In the genomic region with DNA sequence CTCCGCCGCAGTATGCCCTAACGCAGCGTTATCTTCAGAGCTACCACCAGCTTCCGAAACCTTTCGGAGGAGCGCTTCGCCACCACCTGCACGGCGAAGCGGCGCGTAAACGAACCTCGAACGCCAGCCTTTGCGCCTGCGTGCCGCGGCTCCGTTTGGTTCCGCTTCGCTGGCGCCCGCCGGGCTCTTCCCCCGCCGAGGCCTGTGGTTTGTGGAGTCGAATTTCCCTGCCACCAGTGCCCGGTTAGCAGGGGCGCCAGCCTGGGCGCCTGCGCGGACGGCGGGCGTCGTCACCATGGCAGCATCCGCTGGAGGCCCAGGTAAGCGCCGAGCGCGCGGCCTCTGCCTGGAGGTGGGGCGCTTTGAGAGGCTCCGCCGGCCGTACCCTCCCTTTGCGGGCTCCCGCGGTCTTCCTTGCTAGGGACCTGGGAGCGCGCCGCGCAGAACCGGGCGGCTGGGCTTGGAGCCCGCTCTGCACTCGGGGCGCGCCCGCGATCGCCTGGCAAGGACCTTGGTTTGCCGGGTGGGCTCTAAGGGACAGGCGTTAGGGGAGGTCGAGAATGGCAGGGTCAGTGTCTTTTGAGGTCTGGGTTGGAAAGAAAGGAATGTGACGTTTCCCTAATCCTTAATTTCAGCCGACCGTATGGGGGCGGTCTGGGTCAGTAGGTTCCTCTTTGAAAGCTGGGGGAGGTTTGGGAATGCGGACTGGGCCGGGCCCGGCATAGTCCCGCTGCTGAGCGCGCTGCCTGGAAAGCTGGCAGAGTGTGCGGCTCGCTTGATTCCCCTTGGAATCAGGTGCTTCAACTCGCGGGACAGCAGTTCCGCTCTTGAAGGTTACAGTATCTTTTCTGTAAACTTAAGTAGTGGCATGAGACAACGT, we compare ENCODE assay signal across 8 cellular contexts. TPM values are rescaled to one million over a fixed set of nuclear protein-coding genes. Genes with fewer than 3 reads are reported as not detected.
DNase-seq lines count a peak whose midpoint lies in the region; ATAC-seq and TF ChIP-seq lines count a peak whose summit lies in the region.

A gene with protein sequence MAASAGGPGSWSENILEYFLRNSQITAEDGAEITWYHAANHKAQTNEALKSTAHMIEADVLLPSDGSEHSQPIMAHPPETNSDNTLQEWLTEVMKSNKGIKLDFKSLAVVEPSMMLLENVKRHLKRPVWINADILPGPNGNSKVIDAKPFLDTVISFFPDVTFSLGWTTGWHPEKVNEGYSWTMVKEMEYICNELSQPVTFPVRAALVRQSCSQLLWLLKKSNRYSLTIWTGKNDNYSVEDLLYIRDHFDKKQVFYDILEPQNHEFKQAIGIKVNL (plus strand): TSS at position 272 of the 880 bp plus-strand sequence. CDS start 24 bp downstream, at position 296.

- intact Hi-C loops in ascending aorta (cut with DNase I) (loop anchor here (5.0 kb wide), 3 partner anchors 81 to 184 kb away; a partner anchor contains a TSS), right cardiac atrium (cut with DNase I) (loop anchor here in 2 of 4 donors (5.0 to 10.0 kb wide), 2 partner anchors 184 to 187 kb away; no protein-coding TSS in a partner anchor), prostate gland (cut with DNase I) (loop anchor here (5.0 kb wide), 2 partner anchors 81 to 184 kb away; a partner anchor contains a TSS)

- in situ Hi-C loops in GM13977 (cut with MboI; ENCODE audit: low pct_unique_long_range_greater_than_20kb, low sequenced_read_pairs, unreplicated experiment): loop anchor here (10.0 kb wide), 1 partner anchor 187 kb away; no protein-coding TSS in a partner anchor

- peak; percentile 79 for DNase-seq in GM13977 (ENCODE audit: low spot score)
- peak; percentile 91 for DNase-seq in NCI-H146 treated with DMSO at 0.1 percent for 48 hours (lab: John Stamatoyannopoulos, UW; ENCODE audit: unreplicated experiment)
- DNase-seq in T-helper 2 cell: peak; percentile 10 to 90 (median 61)
- DNase-seq in ascending aorta (ENCODE audit: low spot score in 2 of 2): peak; percentile 42 to 89
- peak; percentile 81 to 93 (median 92) for DNase-seq in right cardiac atrium
- peak; percentile 94 for DNase-seq in prostate gland (ENCODE audit: low spot score)

- no peaks in the 10 kb centered on the region for H3K27me3 ChIP-seq in ascending aorta
- no peaks in the 10 kb centered on the region for H3K27me3 ChIP-seq in right cardiac atrium (ENCODE audit: control insufficient read depth, insufficient read depth)
- H3K27me3 ChIP-seq in prostate gland (replicated peaks; ENCODE audit: insufficient read depth): no peaks in the 10 kb centered on the region

- peak; percentile 86 for ATAC-seq in HG02884 (IDR thresholded peaks at IDR 0.05; ENCODE audit: unreplicated experiment)
- ATAC-seq in right cardiac atrium: peak; percentile 95 to 96

- peak; percentile 13 for TF ChIP-seq CTCF in GM13977 (IDR thresholded peaks at IDR 0.05; ENCODE audit: extremely low read depth, insufficient read depth, missing control alignments)
- TF ChIP-seq CTCF in ascending aorta (IDR thresholded peaks at IDR 0.05): peak in 1 of 3 experiments; percentile 14
- peak in 1 of 4 experiments; percentile 44 for TF ChIP-seq CTCF in prostate gland (IDR thresholded peaks at IDR 0.05)

- peak within 1 kb of the TSS; percentile 67 to 74 for H3K4me3 ChIP-seq in ascending aorta
- H3K4me3 ChIP-seq in right cardiac atrium (ENCODE audit: low read length): peak within 1 kb of the TSS; percentile 73
- H3K4me3 ChIP-seq in prostate gland: peak within 1 kb of the TSS; percentile 53 to 64
- H3K4me3 ChIP-seq in urinary bladder (ENCODE audit: low read depth, low read length): peak within 1 kb of the TSS; percentile 65

- H3K4me1 ChIP-seq in ascending aorta: no peaks in the 10 kb centered on the region
- H3K4me1 ChIP-seq in right cardiac atrium (ENCODE audit: control insufficient read depth, insufficient read depth, low read length): no peaks in the 10 kb centered on the region
- H3K4me1 ChIP-seq in prostate gland (replicated peaks): no peaks in the 10 kb centered on the region
- H3K4me1 ChIP-seq in urinary bladder (ENCODE audit: insufficient read depth): no peaks in the 10 kb centered on the region

- H3K36me3 ChIP-seq in ascending aorta (peaks cover 0 to 7% of the 10 kb centered on the region in 2 donors), prostate gland (peaks cover 0 to 4% of the 10 kb centered on the region in 2 donors), urinary bladder (ENCODE audit: insufficient read depth) (no peaks in the 10 kb centered on the region)

- WGBS in right cardiac atrium: under 1% methylated on average over 83 of the region's 83 CpGs
- under 1% methylated on average over 63 of the region's 83 CpGs for WGBS in prostate gland
- WGBS in urinary bladder: under 1% methylated on average over 83 of the region's 83 CpGs

- peak; percentile 52 for TF ChIP-seq POLR2A in prostate gland (IDR thresholded peaks at IDR 0.05)

- H3K27ac ChIP-seq in ascending aorta (peak within 1 kb of the TSS; percentile 70 to 76), right cardiac atrium (ENCODE audit: low read length) (peak within 1 kb of the TSS; percentile 37), prostate gland (peak within 1 kb of the TSS; percentile 82 to 88), urinary bladder (ENCODE audit: low read depth) (no peak within 1 kb of the TSS)

- H3K9me3 ChIP-seq in ascending aorta (peaks cover under 1 to 9% of the 10 kb centered on the region in 2 donors), right cardiac atrium (ENCODE audit: control insufficient read depth, low read length) (no peaks in the 10 kb centered on the region), prostate gland (no peaks in the 10 kb centered on the region)

RNA-seq across cellular contexts. Expression of the gene that starts here (rescaled TPM):
- total RNA-seq in ascending aorta: not detected
- total RNA-seq in right cardiac atrium: 1 to 10 TPM; 2.0 to 3.4 (median 2.3) TPM
- polyA plus RNA-seq in right cardiac atrium: 0.59 TPM
- 1 to 10 TPM; 3.2 to 3.3 TPM for total RNA-seq in prostate gland
- total RNA-seq in urinary bladder: 17.7 TPM
- 0.62 TPM for polyA plus RNA-seq in urinary bladder

Comparison
In these comparisons a context has a peak if more than half of its experiments do, and no peak if none do; other contexts are left out.
1. Peak in DNase-seq, H3K4me3 ChIP-seq and H3K27ac ChIP-seq in ascending aorta; RNA of the gene not detected or under 1 TPM.